Comparison of ENCODE assay signal across 18 cellular contexts in the genomic region with DNA sequence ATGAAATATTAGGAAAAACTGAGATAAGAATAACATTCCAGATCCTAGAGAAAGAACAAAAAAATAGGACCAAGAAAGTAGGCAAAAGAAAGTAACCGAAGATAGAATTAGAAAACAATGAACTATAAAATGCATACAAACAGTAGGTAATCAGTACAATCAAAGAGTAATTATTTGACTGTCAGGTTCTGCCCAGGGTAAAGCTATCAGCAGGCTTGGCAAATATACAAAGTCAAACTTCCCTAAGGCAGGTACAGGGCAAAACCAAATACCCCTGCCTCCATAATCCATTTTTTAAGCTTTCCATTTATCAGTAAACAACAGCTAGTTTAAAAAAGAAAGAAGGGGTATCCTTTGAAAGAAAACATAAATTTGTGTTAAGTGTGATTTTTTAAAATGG. TPM values are rescaled to one million over a fixed set of nuclear protein-coding genes. Genes with fewer than 3 reads are reported as not detected.
DNase-seq lines count a peak whose midpoint lies in the region; ATAC-seq, FAIRE-seq and TF ChIP-seq lines count a peak whose summit lies in the region.
"Had no signal": no experiment of that assay in that cellular context is flagged by ENCODE, and none has a peak within 500 bp of the region (broad histone marks: within the 10 kb centered on the region; RNA-seq: fewer than 3 reads in every experiment).

No MANE protein-coding gene starts in this region.

- ATAC-seq in K562 (no peak), right lobe of liver (peak; percentile 52 to 82 (median 71)), GM21723 (IDR thresholded peaks at IDR 0.05; ENCODE audit: unreplicated experiment) (no peak)
- ATAC-seq: CD8-positive, alpha-beta T cell had no signal

- peak overlapping the region; percentile 20; the same call in 1 of the 2 replicates for H2AFZ ChIP-seq in K562 (ENCODE audit: low read depth, low read length)
- H2AFZ ChIP-seq: GM23248 had no signal

- TF ChIP-seq CTCF in C4-2B (conservative IDR thresholded peaks at IDR 0.05): no peak
- no peak for TF ChIP-seq CTCF in K562 (IDR thresholded peaks at IDR 0.05 in 2 of 3, conservative IDR thresholded peaks at IDR 0.05 in 1 of 3; ENCODE audit: insufficient read depth in 2 of 3, low read depth in 1 of 3, low read length in 3 of 3)
- no peak for TF ChIP-seq CTCF in right lobe of liver (IDR thresholded peaks at IDR 0.05)
- TF ChIP-seq CTCF in dorsolateral prefrontal cortex (IDR thresholded peaks at IDR 0.05 in 54 of 56, conservative IDR thresholded peaks at IDR 0.05 in 2 of 56; ENCODE audit: low read depth in 1 of 56, partially characterized antibody in 56 of 56): no peak
- no peak for TF ChIP-seq CTCF in foreskin fibroblast (IDR thresholded peaks at IDR 0.05; ENCODE audit: low read depth, low read length)

- in situ Hi-C loops in K562 (cut with MboI): no loop called here

- TF ChIP-seq EP300 in K562 (IDR thresholded peaks at IDR 0.05; ENCODE audit: low read length): no peak

- H3K9me3 ChIP-seq in K562 (replicated peaks; ENCODE audit: control insufficient read depth, insufficient read depth, low read depth, low read length) (no peaks in the 10 kb centered on the region), right lobe of liver (no peaks in the 10 kb centered on the region), small intestine (ENCODE audit: control insufficient read depth, low read depth) (no peaks in the 10 kb centered on the region)
- H3K9me3 ChIP-seq: Caco-2 had no signal

- DNase-seq in K562 (ENCODE audit: extremely low read depth in 1 of 4, low spot score in 3 of 4): no peak
- DNase-seq in right lobe of liver: no peak
- DNase-seq in small intestine: peak; percentile 21
- no peak for DNase-seq in dorsolateral prefrontal cortex
- no peak for DNase-seq in foreskin fibroblast
- DNase-seq: C1 segment of cervical spinal cord; Caco-2; CD4-positive, CD25-positive, alpha-beta regulatory T cell; CD8-positive, alpha-beta T cell; DMS153; DND-41; GM23248; H7; HCEC 1CT had no signal

- intact Hi-C loops in K562 (cut with micrococcal nuclease): no loop called here
- intact Hi-C loops in right lobe of liver (cut with DNase I): no loop called here
- intact Hi-C loops in dorsolateral prefrontal cortex (cut with DNase I): no loop called here

- CTCF ChIA-PET in K562 (lab: Yijun Ruan, JAX; ENCODE audit: low intra/inter-chr PET ratio): no interaction called here

- H3K36me3 ChIP-seq in K562 (ENCODE audit: control insufficient read depth, insufficient read depth, low read length): no peaks in the 10 kb centered on the region
- no peaks in the 10 kb centered on the region for H3K36me3 ChIP-seq in right lobe of liver
- H3K36me3 ChIP-seq in small intestine (ENCODE audit: control insufficient read depth in 2 of 2, insufficient read depth in 2 of 2, low read length in 2 of 2): no peaks in the 10 kb centered on the region

- H3K4me1 ChIP-seq in K562 (replicated peaks in 1 of 2; ENCODE audit: control insufficient read depth in 2 of 2, insufficient read depth in 2 of 2, low read length in 2 of 2) (peaks cover 0 to 29% of the 10 kb centered on the region in 2 experiments; a peak in 3 of 5 replicates), right lobe of liver (peaks cover 0 to 33% (median 0%) of the 10 kb centered on the region in 4 donors), small intestine (ENCODE audit: control insufficient read depth in 2 of 2, insufficient read depth in 1 of 2, low read depth in 1 of 2, low read length in 1 of 2) (peaks cover 0 to 9% of the 10 kb centered on the region in 2 donors)

- H3K4me3 ChIP-seq in K562 (no peak overlapping the region), right lobe of liver (no peak overlapping the region), small intestine (ENCODE audit: low read depth in 1 of 2, low read length in 2 of 2) (no peak overlapping the region), dorsolateral prefrontal cortex (no peak overlapping the region), foreskin fibroblast (ENCODE audit: low read depth in 1 of 2, low read length in 2 of 2) (no peak overlapping the region)
- H3K4me3 ChIP-seq: GM23248 had no signal

- H3K27me3 ChIP-seq in K562 (ENCODE audit: control insufficient read depth in 2 of 2, insufficient read depth in 2 of 2, low read length in 2 of 2): no peaks in the 10 kb centered on the region
- H3K27me3 ChIP-seq in right lobe of liver: no peaks in the 10 kb centered on the region
- no peaks in the 10 kb centered on the region for H3K27me3 ChIP-seq in small intestine (ENCODE audit: control insufficient read depth in 2 of 2, insufficient read depth in 2 of 2, low read length in 2 of 2)
- H3K27me3 ChIP-seq in dorsolateral prefrontal cortex: no peaks in the 10 kb centered on the region

- no peak for TF ChIP-seq POLR2A in K562 (conservative IDR thresholded peaks at IDR 0.05)
- no peak for TF ChIP-seq POLR2A in right lobe of liver (IDR thresholded peaks at IDR 0.05)

- POLR2A ChIA-PET in K562 (lab: Yijun Ruan, JAX): interaction anchor here (0.5 to 1.8 kb wide), 9 partner anchors 9 to 804 kb away, joined by 3 to 6 read pairs (median 3); partner anchors contain the start of gene PRDX1

- H3K27ac ChIP-seq in C4-2B (peak overlapping the region; percentile 69; the same call in 1 of the 2 replicates), K562 (ENCODE audit: extremely low read depth, low read depth, low read length) (peak overlapping the region; percentile 31; the same call in 2 of the 3 replicates), right lobe of liver (no peak overlapping the region), small intestine (ENCODE audit: low read depth in 1 of 2, low read length in 1 of 2) (no peak overlapping the region), dorsolateral prefrontal cortex (no peak overlapping the region)
- H3K27ac ChIP-seq: GM23248 had no signal

- FAIRE-seq in K562 (lab: Jason Lieb, UNC) (no peak), small intestine (lab: Jason Lieb, UNC) (no peak)
- FAIRE-seq: GM12892, H1 had no signal

- TF ChIP-seq RAD21 in K562 (CRISPR knock-in tag; conservative IDR thresholded peaks at IDR 0.05 in 1 of 2, IDR thresholded peaks at IDR 0.05 in 1 of 2): no peak

- no TSS peak for BruUV-seq in K562 (replicated peaks; lab: Mats Ljungman, UMichigan)

- WGBS in K562 (ENCODE audit: insufficient coverage, low coverage, missing lambda C conversion rate): 84% methylated on average over 1 of the region's 1 CpG
- 30% methylated on average over 1 of the region's 1 CpG for WGBS in right lobe of liver (ENCODE audit: insufficient coverage, low coverage, low lambda C conversion rate, missing lambda C conversion rate)
- 28 to 61% (median 46%) methylated on average over 1 of the region's 1 CpG for WGBS in small intestine, 3 donors

- peak overlapping the region; percentile 26; the same call in 1 of the 2 replicates for H3K4me2 ChIP-seq in K562 (ENCODE audit: insufficient read depth, low read length)

- H3K79me2 ChIP-seq in K562 (ENCODE audit: control insufficient read depth, insufficient read depth, low read length): no peaks in the 10 kb centered on the region

- no peaks in the 10 kb centered on the region for H3K9me1 ChIP-seq in K562 (ENCODE audit: control insufficient read depth, insufficient read depth, low read length)

- H4K20me1 ChIP-seq in K562 (replicated peaks; ENCODE audit: control insufficient read depth, insufficient read depth, low read length): no peaks in the 10 kb centered on the region

- H3K9ac ChIP-seq in K562 (ENCODE audit: insufficient read depth in 1 of 2, low read depth in 2 of 2, low read length in 2 of 2): no peak overlapping the region
- H3K9ac ChIP-seq: GM23248 had no signal

RNA-seq across cellular contexts. Expression of gene TESK2, which starts 44.4 kb away (rescaled TPM):
- 4.4 and 6.0 TPM in 2 replicates for total RNA-seq in K562 (2011; cell fraction: chromatin; rRNA removed; ENCODE audit: low replicate concordance)
- total RNA-seq in K562 (2011; cell fraction: nucleolus; rRNA removed): 2.6 and 3.8 TPM in 2 replicates
- 4.8 and 6.3 TPM in 2 replicates for total RNA-seq in K562 (2011; cell fraction: nucleoplasm; rRNA removed)
- 3.0 and 3.1 TPM in 2 replicates for total RNA-seq in K562 (2014; rRNA removed)
- total RNA-seq in K562 (2014; rRNA removed; fragmentation: Illumina TruSeq; extraction: Trizol): 2.7 and 3.2 TPM in 2 replicates
- total RNA-seq in K562 (2015; rRNA removed; fragmentation: Illumina TruSeq; extraction: Trizol): 4.9 and 5.3 TPM in 2 replicates
- 3.3 and 3.7 TPM in 2 replicates for total RNA-seq in K562 (2021)
- polyA plus RNA-seq in K562 (2011; rRNA removed): 1.0 and 3.7 TPM in 2 replicates
- 0.94 and 3.0 TPM in 2 replicates for polyA plus RNA-seq in K562 (2011; cell fraction: cytosol; rRNA removed)
- 1.9 and 6.1 TPM in 2 replicates for polyA plus RNA-seq in K562 (2011; cell fraction: nucleus; rRNA removed)
- 6.1 and 11.5 TPM in 2 replicates for polyA plus RNA-seq in K562 (2012)
- 4.3 and 4.7 TPM in 2 replicates for polyA plus RNA-seq in K562 (2014; fragmentation: Illumina TruSeq; extraction: Trizol)
- polyA plus RNA-seq in K562 (2014; fragmentation: Nextera tagmentation; extraction: Ambion mirVana): 1 to 10 TPM; 1.6 to 1.9 TPM
- 3.7 TPM in 2 replicates for polyA plus RNA-seq in K562 (2014; rRNA removed)
- polyA minus RNA-seq in K562 (2011; rRNA and poly(A)+ RNA removed): 0.93 and 2.3 TPM in 2 replicates
- 1.2 and 2.2 TPM in 2 replicates for polyA minus RNA-seq in K562 (2011; cell fraction: cytosol; rRNA and poly(A)+ RNA removed)
- 0.78 and 1.3 TPM in 2 replicates for polyA minus RNA-seq in K562 (2011; cell fraction: nucleus; rRNA and poly(A)+ RNA removed)
- 1 to 10 TPM; 2.7 to 5.5 (median 4.3) TPM for total RNA-seq in right lobe of liver
- 10 to 100 TPM in 2 of 3 donors, 1 to 10 TPM in 1; 5.5 to 22.1 (median 12.7) TPM for polyA plus RNA-seq in small intestine
- 10 to 100 TPM in 73 of 120 experiments, 1 to 10 TPM in 47; 4.1 to 32.6 (median 11.2) TPM for total RNA-seq in dorsolateral prefrontal cortex

RNA-seq across cellular contexts. Expression of gene CCDC163, which starts 53.3 kb away (rescaled TPM):
- 14.4 and 26.3 TPM in 2 replicates for total RNA-seq in K562 (2011; cell fraction: chromatin; rRNA removed; ENCODE audit: low replicate concordance)
- 19.0 and 22.9 TPM in 2 replicates for total RNA-seq in K562 (2011; cell fraction: nucleolus; rRNA removed)
- 18.3 and 20.8 TPM in 2 replicates for total RNA-seq in K562 (2011; cell fraction: nucleoplasm; rRNA removed)
- total RNA-seq in K562 (2014; rRNA removed) (3.5 and 4.1 TPM in 2 replicates), K562 (2014; rRNA removed; fragmentation: Illumina TruSeq; extraction: Trizol) (5.2 and 5.5 TPM in 2 replicates), K562 (2015; rRNA removed; fragmentation: Illumina TruSeq; extraction: Trizol) (3.8 and 4.0 TPM in 2 replicates), K562 (2021) (5.5 and 6.2 TPM in 2 replicates), right lobe of liver (1 to 10 TPM in 2 of 6 experiments, under 1 TPM in 4; 0.31 to 1.3 (median 0.67) TPM), dorsolateral prefrontal cortex (10 to 100 TPM in 20 of 120 experiments, 1 to 10 TPM in 100; 2.0 to 15.0 (median 6.0) TPM)
- polyA plus RNA-seq in K562 (2011; rRNA removed) (7.2 and 12.0 TPM in 2 replicates), K562 (2014; fragmentation: Illumina TruSeq; extraction: Trizol) (6.2 TPM in 2 replicates), K562 (2014; fragmentation: Nextera tagmentation; extraction: Ambion mirVana) (1 to 10 TPM; 3.7 to 8.2 TPM), K562 (2014; rRNA removed) (4.8 and 7.8 TPM in 2 replicates), small intestine (1 to 10 TPM in 2 of 3 donors, under 1 TPM in 1; 0.67 to 4.8 (median 1.6) TPM)
- 10.0 and 16.0 TPM in 2 replicates for polyA plus RNA-seq in K562 (2011; cell fraction: cytosol; rRNA removed)
- polyA plus RNA-seq in K562 (2011; cell fraction: nucleus; rRNA removed): 15.8 and 16.9 TPM in 2 replicates
- polyA plus RNA-seq in K562 (2012): 5.6 and 11.7 TPM in 2 replicates
- 4.2 and 4.8 TPM in 2 replicates for polyA minus RNA-seq in K562 (2011; rRNA and poly(A)+ RNA removed)
- 4.8 and 5.6 TPM in 2 replicates for polyA minus RNA-seq in K562 (2011; cell fraction: cytosol; rRNA and poly(A)+ RNA removed)
- polyA minus RNA-seq in K562 (2011; cell fraction: nucleus; rRNA and poly(A)+ RNA removed): 3.4 and 4.9 TPM in 2 replicates

RNA-seq across cellular contexts. Expression of gene MMACHC, which starts 53.6 kb away (rescaled TPM):
- 4.9 and 12.2 TPM in 2 replicates for total RNA-seq in K562 (2011; cell fraction: chromatin; rRNA removed; ENCODE audit: low replicate concordance)
- 7.2 and 8.8 TPM in 2 replicates for total RNA-seq in K562 (2011; cell fraction: nucleolus; rRNA removed)
- total RNA-seq in K562 (2011; cell fraction: nucleoplasm; rRNA removed): 8.6 and 13.4 TPM in 2 replicates
- total RNA-seq in K562 (2014; rRNA removed): 11.9 and 15.2 TPM in 2 replicates
- 7.8 and 8.1 TPM in 2 replicates for total RNA-seq in K562 (2014; rRNA removed; fragmentation: Illumina TruSeq; extraction: Trizol)
- 12.5 and 13.0 TPM in 2 replicates for total RNA-seq in K562 (2015; rRNA removed; fragmentation: Illumina TruSeq; extraction: Trizol)
- 18.8 and 19.1 TPM in 2 replicates for total RNA-seq in K562 (2021)
- 8.5 and 8.8 TPM in 2 replicates for polyA plus RNA-seq in K562 (2011; rRNA removed)
- polyA plus RNA-seq in K562 (2011; cell fraction: cytosol; rRNA removed): 11.9 and 17.3 TPM in 2 replicates
- polyA plus RNA-seq in K562 (2011; cell fraction: nucleus; rRNA removed): 8.9 and 11.3 TPM in 2 replicates
- 5.9 and 16.4 TPM in 2 replicates for polyA plus RNA-seq in K562 (2012)
- polyA plus RNA-seq in K562 (2014; fragmentation: Illumina TruSeq; extraction: Trizol): 20.4 and 21.0 TPM in 2 replicates
- polyA plus RNA-seq in K562 (2014; fragmentation: Nextera tagmentation; extraction: Ambion mirVana): 10 to 100 TPM in 1 of 2 experiments, 1 to 10 TPM in 1; 8.9 to 11.4 TPM
- polyA plus RNA-seq in K562 (2014; rRNA removed): 8.0 and 11.7 TPM in 2 replicates
- polyA minus RNA-seq in K562 (2011; rRNA and poly(A)+ RNA removed): 13.2 and 15.8 TPM in 2 replicates
- 10.7 and 15.3 TPM in 2 replicates for polyA minus RNA-seq in K562 (2011; cell fraction: cytosol; rRNA and poly(A)+ RNA removed)
- 8.5 and 12.0 TPM in 2 replicates for polyA minus RNA-seq in K562 (2011; cell fraction: nucleus; rRNA and poly(A)+ RNA removed)
- 10 to 100 TPM in 5 of 6 experiments, 1 to 10 TPM in 1; 7.7 to 38.5 (median 17.3) TPM for total RNA-seq in right lobe of liver
- polyA plus RNA-seq in small intestine: 1 to 10 TPM; 1.3 to 8.8 (median 1.6) TPM
- total RNA-seq in dorsolateral prefrontal cortex: 10 to 100 TPM in 66 of 120 experiments, 1 to 10 TPM in 54; 6.1 to 20.4 (median 10.3) TPM

Comparison
In these comparisons a context has a peak if more than half of its experiments do, and no peak if none do; other contexts are left out.
1. H3K27ac ChIP-seq: peak in C4-2B (single experiment) and K562 (single experiment); none in right lobe of liver (0 of 3), small intestine (0 of 2) and dorsolateral prefrontal cortex (0 of 59).
2. ATAC-seq: peak in right lobe of liver (4 of 4); none in K562 (single experiment) and GM21723 (single experiment).